ENCODE assay signal across 15 cellular contexts in the genomic region with DNA sequence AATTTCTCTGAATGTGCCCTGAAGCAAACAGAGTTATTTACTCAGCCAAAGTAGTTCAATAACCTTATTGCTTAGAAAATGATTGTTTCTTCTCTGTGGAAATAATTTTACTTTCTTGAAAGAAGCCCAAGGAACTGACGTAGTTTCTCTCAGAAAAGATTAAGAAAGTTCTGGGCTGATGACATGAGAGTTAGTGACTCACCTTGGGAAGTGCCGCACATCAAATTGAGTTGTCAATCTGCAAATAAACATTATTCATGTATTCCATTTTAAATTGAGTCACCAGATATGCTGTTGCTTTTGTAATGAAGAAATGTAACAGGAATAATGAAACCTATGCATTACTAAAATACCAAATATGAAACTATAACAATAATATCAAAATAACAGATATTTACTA.
"Had no signal": no experiment of that assay in that cellular context is flagged by ENCODE, and none has a peak within 500 bp of the region (broad histone marks: within the 10 kb centered on the region; RNA-seq: fewer than 3 reads in every experiment).

No MANE protein-coding gene starts in this region.

- H3K36me3 ChIP-seq: colonic mucosa, neutrophil, thyroid gland had no signal

- H3K79me2 ChIP-seq: hepatocyte had no signal

- H3K9me3 ChIP-seq: colonic mucosa, neutrophil, thyroid gland had no signal

- H3K4me3 ChIP-seq: colonic mucosa, hepatocyte, thyroid gland had no signal

- H2AFZ ChIP-seq: hepatocyte had no signal

- H3K27me3 ChIP-seq: colonic mucosa, hepatocyte, neutrophil, thyroid gland had no signal

- H3K27ac ChIP-seq: colonic mucosa, hepatocyte, neutrophil, thyroid gland had no signal

- DNase-seq: activated CD4-positive, alpha-beta T cell treated with anti-CD3 and anti-CD28 coated beads for 1 hour; activated CD4-positive, alpha-beta T cell treated with anti-CD3 and anti-CD28 coated beads, Interleukin-2, amount 50 U/mL, for 4 hours; activated naive CD4-positive, alpha-beta T cell treated with anti-CD3 and anti-CD28 coated beads for 36 hours; central memory CD4-positive, alpha-beta T cell; colonic mucosa; effector CD4-positive, alpha-beta T cell; islet precursor cell; naive B cell; posterior cingulate gyrus; stimulated activated CD4-positive, alpha-beta T cell treated with anti-CD3 and anti-CD28 coated beads, Interleukin-15, amount 100 ng/mL, for 24 hours; stimulated activated CD4-positive, alpha-beta T cell treated with anti-CD3 and anti-CD28 coated beads, Interleukin-4, amount 100 ng/mL, for 1 hour; stimulated activated naive B cell treated with anti-CD40 and anti-IgM and Interleukin-4, amounts not matched to agents 10 μg/mL and 1 μg/mL and 100 μg/mL, for 72 hours; thyroid gland had no signal

- H3K4me1 ChIP-seq: colonic mucosa, thyroid gland had no signal

- H3K4me2 ChIP-seq: hepatocyte had no signal
